9 cellular contexts compared by ENCODE assay signal in genomic region chr11:119195680-119196079, GRCh38. TPM values are rescaled to one million over a fixed set of nuclear protein-coding genes. Genes with fewer than 3 reads are reported as not detected.
A peak's percentile ranks its signal among the peaks of the same experiment; 100 is the strongest.
DNase-seq lines count a peak whose midpoint lies in the region; ATAC-seq and TF ChIP-seq lines count a peak whose summit lies in the region.
"Had no signal": no experiment of that assay in that cellular context is flagged by ENCODE, and none has a peak within 500 bp of the region (broad histone marks: within the 10 kb centered on the region; RNA-seq: fewer than 3 reads in every experiment).

No MANE protein-coding gene starts in this region.

- no peak for TF ChIP-seq CTCF in activated CD8-positive, alpha-beta T cell treated with anti-CD3 and anti-CD28 coated beads for 36 hours (IDR thresholded peaks at IDR 0.05)

- H2BK120ac ChIP-seq in mesendoderm (ENCODE audit: low read depth, low read length): no peak overlapping the region

- no peaks in the 10 kb centered on the region for H3K36me3 ChIP-seq in mesendoderm (ENCODE audit: control insufficient read depth, insufficient read depth, low read length)

- H3K36me3 Mint-ChIP-seq in activated CD8-positive, alpha-beta T cell treated with anti-CD3 and anti-CD28 coated beads, Interleukin-2, amount 10 ng/mL, durations not matched to agents 7 days and 5 days (ENCODE audit: low read depth): no peaks in the 10 kb centered on the region
- no peaks in the 10 kb centered on the region for H3K36me3 Mint-ChIP-seq in activated CD8-positive, alpha-beta T cell treated with anti-CD3 and anti-CD28 coated beads for 36 hours (ENCODE audit: low read depth)
- no peaks in the 10 kb centered on the region for H3K36me3 Mint-ChIP-seq in T-helper 2 cell treated with Interferon-gamma antibody and Interleukin-4, amounts not matched to agents 5 μg/mL and 100 μg/mL, for 36 hours (ENCODE audit: low read depth)

- CTCF ChIA-PET in activated CD8-positive, alpha-beta T cell treated with anti-CD3 and anti-CD28 coated beads, Interleukin-2, amount 10 ng/mL, durations not matched to agents 7 days and 5 days (lab: Charles Lee): interaction anchor here (0.9 to 4.1 kb wide), 25 partner anchors 10 to 289 kb away, joined by 3 to 33 read pairs (median 6); partner anchors contain the start of genes CBL, DPAGT1, NLRX1 and VPS11
- CTCF ChIA-PET in activated CD8-positive, alpha-beta T cell treated with anti-CD3 and anti-CD28 coated beads for 36 hours (lab: Charles Lee): interaction anchor here (0.8 to 3.4 kb wide), 25 partner anchors 9 to 143 kb away, joined by 3 to 35 read pairs (median 6); partner anchors contain the start of genes CBL, NLRX1 and VPS11

- no peaks in the 10 kb centered on the region for H3K27me3 ChIP-seq in mesendoderm (ENCODE audit: insufficient read depth, low read length, poor library complexity)

- no peak overlapping the region for H3K56ac ChIP-seq in mesendoderm (ENCODE audit: low read length)

- H3K9ac ChIP-seq in mesendoderm (ENCODE audit: low read length): no peak overlapping the region

- H2BK5ac ChIP-seq in mesendoderm (ENCODE audit: low read length): no peak overlapping the region

- no peak overlapping the region for H3K4me2 ChIP-seq in mesendoderm (ENCODE audit: low read length)

- no peak overlapping the region for H3K27ac Mint-ChIP-seq in activated CD8-positive, alpha-beta T cell treated with anti-CD3 and anti-CD28 coated beads, Interleukin-2, amount 10 ng/mL, durations not matched to agents 7 days and 5 days
- no peak overlapping the region for H3K27ac Mint-ChIP-seq in activated CD8-positive, alpha-beta T cell treated with anti-CD3 and anti-CD28 coated beads for 36 hours
- H3K27ac Mint-ChIP-seq in T-helper 2 cell treated with Interferon-gamma antibody and Interleukin-4, amounts not matched to agents 5 μg/mL and 100 μg/mL, for 36 hours: no peak overlapping the region

- H3K4me1 Mint-ChIP-seq in activated CD8-positive, alpha-beta T cell treated with anti-CD3 and anti-CD28 coated beads, Interleukin-2, amount 10 ng/mL, durations not matched to agents 7 days and 5 days (ENCODE audit: low read depth): peaks cover 4% of the 10 kb centered on the region
- H3K4me1 Mint-ChIP-seq in activated CD8-positive, alpha-beta T cell treated with anti-CD3 and anti-CD28 coated beads for 36 hours (ENCODE audit: low read depth): peaks cover 2% of the 10 kb centered on the region
- H3K4me1 Mint-ChIP-seq in T-helper 2 cell treated with Interferon-gamma antibody and Interleukin-4, amounts not matched to agents 5 μg/mL and 100 μg/mL, for 36 hours (ENCODE audit: low read depth): peaks cover 6% of the 10 kb centered on the region

- H3K9me3 Mint-ChIP-seq in activated CD8-positive, alpha-beta T cell treated with anti-CD3 and anti-CD28 coated beads, Interleukin-2, amount 10 ng/mL, durations not matched to agents 7 days and 5 days (ENCODE audit: insufficient read depth): no peaks in the 10 kb centered on the region
- H3K9me3 Mint-ChIP-seq in activated CD8-positive, alpha-beta T cell treated with anti-CD3 and anti-CD28 coated beads for 36 hours: no peaks in the 10 kb centered on the region
- H3K9me3 Mint-ChIP-seq in T-helper 2 cell treated with Interferon-gamma antibody and Interleukin-4, amounts not matched to agents 5 μg/mL and 100 μg/mL, for 36 hours: no peaks in the 10 kb centered on the region

- no peak overlapping the region for H3K27ac ChIP-seq in mesendoderm (ENCODE audit: low read depth, low read length)

- no peak overlapping the region for H3K4me3 ChIP-seq in mesendoderm (ENCODE audit: low read length)

- H3K27me3 Mint-ChIP-seq in activated CD8-positive, alpha-beta T cell treated with anti-CD3 and anti-CD28 coated beads, Interleukin-2, amount 10 ng/mL, durations not matched to agents 7 days and 5 days (ENCODE audit: low read depth): peaks cover 3% of the 10 kb centered on the region
- H3K27me3 Mint-ChIP-seq in activated CD8-positive, alpha-beta T cell treated with anti-CD3 and anti-CD28 coated beads for 36 hours: no peaks in the 10 kb centered on the region
- H3K27me3 Mint-ChIP-seq in T-helper 2 cell treated with Interferon-gamma antibody and Interleukin-4, amounts not matched to agents 5 μg/mL and 100 μg/mL, for 36 hours (ENCODE audit: low read depth): peaks cover 3% of the 10 kb centered on the region

- no peak overlapping the region for H3K4me3 Mint-ChIP-seq in activated CD8-positive, alpha-beta T cell treated with anti-CD3 and anti-CD28 coated beads, Interleukin-2, amount 10 ng/mL, durations not matched to agents 7 days and 5 days
- H3K4me3 Mint-ChIP-seq in activated CD8-positive, alpha-beta T cell treated with anti-CD3 and anti-CD28 coated beads for 36 hours: no peak overlapping the region
- H3K4me3 Mint-ChIP-seq in T-helper 2 cell treated with Interferon-gamma antibody and Interleukin-4, amounts not matched to agents 5 μg/mL and 100 μg/mL, for 36 hours: no peak overlapping the region

- H3K18ac ChIP-seq in mesendoderm (ENCODE audit: low read length): no peak overlapping the region

- intact Hi-C loops in activated CD8-positive, alpha-beta T cell treated with anti-CD3 and anti-CD28 coated beads for 36 hours (cut with micrococcal nuclease): no loop called here

- H4K5ac ChIP-seq in mesendoderm (ENCODE audit: low read length): no peak overlapping the region

- no peaks in the 10 kb centered on the region for H3K4me1 ChIP-seq in mesendoderm (ENCODE audit: control insufficient read depth, low read depth, low read length)

- POLR2A ChIA-PET in activated CD8-positive, alpha-beta T cell treated with anti-CD3 and anti-CD28 coated beads, Interleukin-2, amount 10 ng/mL, durations not matched to agents 7 days and 5 days (lab: Charles Lee): interaction anchor here (1.2 to 2.1 kb wide), 2 partner anchors 19 to 101 kb away, joined by 3 to 8 read pairs; a partner anchor contains a TSS
- POLR2A ChIA-PET in activated CD8-positive, alpha-beta T cell treated with anti-CD3 and anti-CD28 coated beads for 36 hours (lab: Charles Lee): interaction anchor here (0.9 kb wide), 2 partner anchors 9 to 10 kb away, joined by 3 read pairs; partner anchors contain the start of gene CBL

- H3K79me2 ChIP-seq in mesendoderm (ENCODE audit: control insufficient read depth, insufficient read depth, low read length): no peaks in the 10 kb centered on the region

- DNase-seq in GM04504 (ENCODE audit: low read depth) (peak; percentile 37), NCI-H446 (lab: John Stamatoyannopoulos, UW) (peak; percentile 29 to 51), dermis microvascular lymphatic vessel endothelial cell (ENCODE audit: low read depth in 2 of 2) (peak; percentile 68 to 72), mesendoderm (peak; percentile 95)
- no peak for DNase-seq in activated CD8-positive, alpha-beta T cell treated with anti-CD3 and anti-CD28 coated beads, Interleukin-2, amount 10 ng/mL, durations not matched to agents 7 days and 5 days
- DNase-seq in activated CD8-positive, alpha-beta T cell treated with anti-CD3 and anti-CD28 coated beads for 36 hours: no peak
- no peak for DNase-seq in T-helper 2 cell treated with Interferon-gamma antibody and Interleukin-4, amounts not matched to agents 5 μg/mL and 100 μg/mL, for 36 hours (ENCODE audit: low spot score)
- DNase-seq: Karpas-422 had no signal

- H2AK5ac ChIP-seq in mesendoderm (ENCODE audit: low read length): no peak overlapping the region

- no peak overlapping the region for H3K4ac ChIP-seq in mesendoderm (ENCODE audit: low read depth, low read length)

- no peak overlapping the region for H4K8ac ChIP-seq in mesendoderm (ENCODE audit: low read depth, low read length)

- H3K79me1 ChIP-seq in mesendoderm (ENCODE audit: low read length): no peaks in the 10 kb centered on the region

- no CpG with 5 or more reads among the region's 6 CpGs for WGBS in mesendoderm (ENCODE audit: extremely low coverage, insufficient coverage, low lambda C conversion rate)

- H2BK15ac ChIP-seq in mesendoderm (replicated peaks; ENCODE audit: low read depth): no peak overlapping the region

- no peak overlapping the region for H3K23ac ChIP-seq in mesendoderm (ENCODE audit: low read length)

- no peak for ATAC-seq in activated CD8-positive, alpha-beta T cell treated with anti-CD3 and anti-CD28 coated beads, Interleukin-2, amount 10 ng/mL, durations not matched to agents 7 days and 5 days
- ATAC-seq in activated CD8-positive, alpha-beta T cell treated with anti-CD3 and anti-CD28 coated beads for 36 hours: no peak
- no peak for ATAC-seq in GM21786 (IDR thresholded peaks at IDR 0.05; ENCODE audit: unreplicated experiment)

RNA-seq across cellular contexts. Expression of gene NHERF4, which starts 10.4 kb away (rescaled TPM):
- not detected in 2 replicates for total RNA-seq in dermis microvascular lymphatic vessel endothelial cell
- not detected for polyA plus RNA-seq in mesendoderm (2013, experiment 1 of 2)
- not detected for polyA plus RNA-seq in mesendoderm (2013, experiment 2 of 2)
- total RNA-seq in activated CD8-positive, alpha-beta T cell treated with anti-CD3 and anti-CD28 coated beads, Interleukin-2, amount 10 ng/mL, durations not matched to agents 7 days and 5 days: under 1 TPM; 0.18 to 0.63 TPM
- under 1 TPM; 0.29 to 0.32 TPM for total RNA-seq in activated CD8-positive, alpha-beta T cell treated with anti-CD3 and anti-CD28 coated beads for 36 hours

RNA-seq across cellular contexts. Expression of gene CBL, which starts 10.5 kb away (rescaled TPM):
- total RNA-seq in dermis microvascular lymphatic vessel endothelial cell: 7.4 and 9.4 TPM in 2 replicates
- polyA plus RNA-seq in mesendoderm (2013, experiment 1 of 2): 21.9 TPM
- 21.9 TPM for polyA plus RNA-seq in mesendoderm (2013, experiment 2 of 2)
- total RNA-seq in activated CD8-positive, alpha-beta T cell treated with anti-CD3 and anti-CD28 coated beads, Interleukin-2, amount 10 ng/mL, durations not matched to agents 7 days and 5 days: 10 to 100 TPM; 43.6 to 43.7 TPM
- 10 to 100 TPM; 27.0 to 27.5 TPM for total RNA-seq in activated CD8-positive, alpha-beta T cell treated with anti-CD3 and anti-CD28 coated beads for 36 hours

RNA-seq across cellular contexts. Expression of gene NLRX1, which starts 27.2 kb away (rescaled TPM):
- 11.0 and 16.1 TPM in 2 replicates for total RNA-seq in dermis microvascular lymphatic vessel endothelial cell
- polyA plus RNA-seq in mesendoderm (2013, experiment 1 of 2): 4.8 TPM
- 4.5 TPM for polyA plus RNA-seq in mesendoderm (2013, experiment 2 of 2)
- total RNA-seq in activated CD8-positive, alpha-beta T cell treated with anti-CD3 and anti-CD28 coated beads, Interleukin-2, amount 10 ng/mL, durations not matched to agents 7 days and 5 days: 10 to 100 TPM; 24.6 to 24.8 TPM
- 10 to 100 TPM; 20.1 to 21.3 TPM for total RNA-seq in activated CD8-positive, alpha-beta T cell treated with anti-CD3 and anti-CD28 coated beads for 36 hours

RNA-seq across cellular contexts. Expression of gene ABCG4, which starts 46.8 kb away (rescaled TPM):
- total RNA-seq in dermis microvascular lymphatic vessel endothelial cell: under 0.01 TPM in 1 of 2 replicates, not detected in the other
- polyA plus RNA-seq in mesendoderm (2013, experiment 1 of 2): 0.24 TPM
- 0.22 TPM for polyA plus RNA-seq in mesendoderm (2013, experiment 2 of 2)
- under 1 TPM in 1 of 2 experiments, not detected in 1; 0.18 TPM for total RNA-seq in activated CD8-positive, alpha-beta T cell treated with anti-CD3 and anti-CD28 coated beads, Interleukin-2, amount 10 ng/mL, durations not matched to agents 7 days and 5 days
- not detected for total RNA-seq in activated CD8-positive, alpha-beta T cell treated with anti-CD3 and anti-CD28 coated beads for 36 hours

Comparison
In these comparisons a context has a peak if more than half of its experiments do, and no peak if none do; other contexts are left out.
1. DNase-seq: peak in GM04504 (single experiment), NCI-H446 (2 of 2), dermis microvascular lymphatic vessel endothelial cell (2 of 2) and mesendoderm (single experiment); none in activated CD8-positive, alpha-beta T cell treated with anti-CD3 and anti-CD28 coated beads, Interleukin-2, amount 10 ng/mL, durations not matched to agents 7 days and 5 days (single experiment), activated CD8-positive, alpha-beta T cell treated with anti-CD3 and anti-CD28 coated beads for 36 hours (single experiment) and T-helper 2 cell treated with Interferon-gamma antibody and Interleukin-4, amounts not matched to agents 5 μg/mL and 100 μg/mL, for 36 hours (single experiment).